ENCODE assay signal across 17 cellular contexts in genomic region chr9:114375386-114375785, GRCh38. TPM values are rescaled to one million over a fixed set of nuclear protein-coding genes. Genes with fewer than 3 reads are reported as not detected.
DNase-seq lines count a peak whose midpoint lies in the region; ATAC-seq and TF ChIP-seq lines count a peak whose summit lies in the region.
"Had no signal": no experiment of that assay in that cellular context is flagged by ENCODE, and none has a peak within 500 bp of the region (broad histone marks: within the 10 kb centered on the region; RNA-seq: fewer than 3 reads in every experiment).

No MANE protein-coding gene starts in this region.

- no peaks in the 10 kb centered on the region for H3K9me3 Mint-ChIP-seq in activated B cell treated with CpG ODN at 0.5 μM for 24 hours
- H3K9me3 Mint-ChIP-seq in immature natural killer cell, result no peaks in the 10 kb centered on the region
- no peaks in the 10 kb centered on the region for H3K9me3 Mint-ChIP-seq in H9
- H3K9me3 Mint-ChIP-seq: nephron progenitor cell had no signal

- no peak overlapping the region for H3K23ac ChIP-seq in H9 (ENCODE audit: insufficient read length, low read depth, low read length)

- H2BK120ac ChIP-seq in H9 (ENCODE audit: low read depth, low read length, poor library complexity, severe bottlenecking), result no peak overlapping the region

- no peak overlapping the region for H2BK5ac ChIP-seq in H9 (ENCODE audit: insufficient read length, low read length)

- H3K14ac ChIP-seq in H9 (ENCODE audit: insufficient read depth, low read length), result no peak overlapping the region

- DNase-seq in DND-41 (no peak), activated B cell treated with CpG ODN at 0.5 μM for 24 hours (no peak), immature natural killer cell (peak in 2 of 3 donors; percentile 58 to 63), GF-D8 (lab: John Stamatoyannopoulos, UW) (no peak), left cardiac atrium (no peak), SJCRH30 (no peak), H9 (no peak)
- DNase-seq: activated CD8-positive, alpha-beta memory T cell treated with anti-CD3 and anti-CD28 coated beads, Interleukin-2, amount 50 U/mL, for 4 hours; DMS 273 treated with DMSO at 0.1 percent for 48 hours; KG1; NCI-H1417 treated with DMSO at 0.1 percent for 48 hours; NCI-H226; nephron progenitor cell; SHP77 treated with DMSO at 0.1 percent for 48 hours had no signal

- peak overlapping the region; percentile 98 for H3K4me2 ChIP-seq in BLaER1
- no peak overlapping the region for H3K4me2 ChIP-seq in DND-41 (ENCODE audit: insufficient read depth, low read length)
- H3K4me2 ChIP-seq in H9 (ENCODE audit: insufficient read depth, insufficient read length, low read length), result no peak overlapping the region

- H3K79me1 ChIP-seq in H9 (ENCODE audit: insufficient read depth, low read depth, low read length, poor library complexity, severe bottlenecking), result no peaks in the 10 kb centered on the region

- no peak overlapping the region for H4K5ac ChIP-seq in H9 (ENCODE audit: insufficient read length, low read depth, low read length)

- TF ChIP-seq CTCF in DND-41 (IDR thresholded peaks at IDR 0.05; ENCODE audit: borderline replicate concordance, extremely low read depth, low read length, poor library complexity, severe bottlenecking), result no peak
- TF ChIP-seq CTCF in activated B cell treated with CpG ODN at 0.5 μM for 24 hours (IDR thresholded peaks at IDR 0.05), result no peak
- no peak for TF ChIP-seq CTCF in H9 (conservative IDR thresholded peaks at IDR 0.05)

- no peak overlapping the region for H3K4me3 Mint-ChIP-seq in activated B cell treated with CpG ODN at 0.5 μM for 24 hours
- H3K4me3 Mint-ChIP-seq in immature natural killer cell, result peak overlapping the region; percentile 68 to 75 (median 72)
- H3K4me3 Mint-ChIP-seq in H9, result no peak overlapping the region
- H3K4me3 Mint-ChIP-seq: nephron progenitor cell had no signal

- POLR2A ChIA-PET in activated B cell treated with CpG ODN at 0.5 μM for 24 hours (lab: Charles Lee), result interaction anchor here (1.1 to 15.2 kb wide), 3 partner anchors 12 to 965 kb away, joined by 4 to 913 read pairs (median 42); partner anchors contain the start of genes AKNA, C9orf43 and POLE3

- H3K27ac Mint-ChIP-seq in activated B cell treated with CpG ODN at 0.5 μM for 24 hours, result peak overlapping the region; percentile 98
- H3K27ac Mint-ChIP-seq in immature natural killer cell, result peak overlapping the region; percentile 90 to 97 (median 94)
- H3K27ac Mint-ChIP-seq in H9, result peak overlapping the region in 1 of 3 experiments; percentile 80; a peak in 2 of 7 replicates
- H3K27ac Mint-ChIP-seq: nephron progenitor cell had no signal

- no peak overlapping the region for H4K91ac ChIP-seq in H9 (ENCODE audit: insufficient read length, low read depth, low read length)

- H3K36me3 Mint-ChIP-seq in activated B cell treated with CpG ODN at 0.5 μM for 24 hours (ENCODE audit: low read depth), result peaks cover 86% of the 10 kb centered on the region
- peaks cover 43 to 74% (median 56%) of the 10 kb centered on the region in 3 donors for H3K36me3 Mint-ChIP-seq in immature natural killer cell
- peaks cover 25 to 31% (median 28%) of the 10 kb centered on the region in 3 experiments; a peak in 6 of 7 replicates for H3K36me3 Mint-ChIP-seq in H9 (ENCODE audit: insufficient read depth in 1 of 3, low read depth in 3 of 3)

- H2AFZ ChIP-seq in DND-41 (ENCODE audit: low read depth, low read length) (no peak overlapping the region), H9 (ENCODE audit: low read length) (no peak overlapping the region)

- no peaks in the 10 kb centered on the region for H3K23me2 ChIP-seq in H9 (ENCODE audit: insufficient read length, low read depth, low read length, poor library complexity, severe bottlenecking)

- H3K4ac ChIP-seq in H9 (ENCODE audit: low read depth, low read length), result no peak overlapping the region

- no peaks in the 10 kb centered on the region for H3K27me3 ChIP-seq in BLaER1
- H3K27me3 ChIP-seq in DND-41 (ENCODE audit: insufficient read depth, low read length, poor library complexity), result no peaks in the 10 kb centered on the region
- H3K27me3 ChIP-seq in SJCRH30, result no peaks in the 10 kb centered on the region
- no peaks in the 10 kb centered on the region for H3K27me3 ChIP-seq in H9 (ENCODE audit: insufficient read depth, low read length)
- H3K27me3 ChIP-seq: gastroesophageal sphincter had no signal

- no peaks in the 10 kb centered on the region for H3K9me3 ChIP-seq in BLaER1
- H3K9me3 ChIP-seq in DND-41 (ENCODE audit: insufficient read depth, low read length, severe bottlenecking), result no peaks in the 10 kb centered on the region
- H3K9me3 ChIP-seq in SJCRH30 (replicated peaks), result no peaks in the 10 kb centered on the region
- H3K9me3 ChIP-seq in H9 (ENCODE audit: control insufficient read depth, low read depth, low read length), result no peaks in the 10 kb centered on the region
- H3K9me3 ChIP-seq: gastroesophageal sphincter had no signal

- H3K9ac ChIP-seq in BLaER1 (peak overlapping the region; percentile 90; the same call in 1 of the 2 replicates), DND-41 (ENCODE audit: low read depth, low read length) (no peak overlapping the region), H9 (ENCODE audit: extremely low read depth, insufficient read length, low read length) (no peak overlapping the region)

- H3K79me2 ChIP-seq in DND-41 (ENCODE audit: insufficient read depth, low read length), result peaks cover 63% of the 10 kb centered on the region
- H3K79me2 ChIP-seq in H9 (ENCODE audit: insufficient read depth, low read length), result no peaks in the 10 kb centered on the region

- H2BK12ac ChIP-seq in H9 (ENCODE audit: insufficient read length, low read depth, low read length), result no peak overlapping the region

- no peak overlapping the region for H2AK5ac ChIP-seq in H9 (ENCODE audit: insufficient read length, low read length)

- H3T11ph ChIP-seq in H9 (ENCODE audit: low read length), result no peak overlapping the region

- H3K27ac ChIP-seq in BLaER1, result peak overlapping the region; percentile 100
- H3K27ac ChIP-seq in DND-41 (ENCODE audit: low read length), result peak overlapping the region; percentile 96
- no peak overlapping the region for H3K27ac ChIP-seq in SJCRH30
- no peak overlapping the region for H3K27ac ChIP-seq in H9 (ENCODE audit: insufficient read length, low read depth, low read length)
- H3K27ac ChIP-seq: gastroesophageal sphincter had no signal

- CTCF ChIA-PET in activated B cell treated with CpG ODN at 0.5 μM for 24 hours (lab: Charles Lee), result no interaction called here

- H2BK20ac ChIP-seq in H9 (ENCODE audit: low read depth, low read length, poor library complexity, severe bottlenecking), result no peak overlapping the region

- peaks cover 93% of the 10 kb centered on the region for H3K4me1 Mint-ChIP-seq in activated B cell treated with CpG ODN at 0.5 μM for 24 hours
- H3K4me1 Mint-ChIP-seq in immature natural killer cell, result peaks cover 94 to 95% of the 10 kb centered on the region in 2 donors
- H3K4me1 Mint-ChIP-seq in H9, result peaks cover 41 to 58% of the 10 kb centered on the region in 2 experiments

- H3K27me3 Mint-ChIP-seq in activated B cell treated with CpG ODN at 0.5 μM for 24 hours (no peaks in the 10 kb centered on the region), immature natural killer cell (ENCODE audit: low read depth in 3 of 3) (peaks cover 38 to 69% (median 65%) of the 10 kb centered on the region in 3 donors), H9 (ENCODE audit: low read depth) (no peaks in the 10 kb centered on the region)

- H4K20me1 ChIP-seq in BLaER1, result peaks cover 9% of the 10 kb centered on the region; the same call in 1 of the 2 replicates
- H4K20me1 ChIP-seq in DND-41 (ENCODE audit: insufficient read depth, low read length), result peaks cover 9% of the 10 kb centered on the region
- H4K20me1 ChIP-seq in H9 (ENCODE audit: control insufficient read depth, insufficient read depth, insufficient read length), result no peaks in the 10 kb centered on the region

- intact Hi-C loops in activated B cell treated with CpG ODN at 0.5 μM for 24 hours (cut with micrococcal nuclease) (no loop called here), left cardiac atrium (cut with DNase I) (no loop called here)

- no peak overlapping the region for H3K4me3 ChIP-seq in BLaER1
- no peak overlapping the region for H3K4me3 ChIP-seq in DND-41 (ENCODE audit: low read depth in 1 of 2, low read length in 2 of 2)
- no peak overlapping the region for H3K4me3 ChIP-seq in SJCRH30
- H3K4me3 ChIP-seq: gastroesophageal sphincter, lung had no signal

- peaks cover 92% of the 10 kb centered on the region for H3K4me1 ChIP-seq in BLaER1
- peaks cover 67% of the 10 kb centered on the region for H3K4me1 ChIP-seq in DND-41 (ENCODE audit: insufficient read depth, low read length)
- peaks cover 5% of the 10 kb centered on the region for H3K4me1 ChIP-seq in SJCRH30
- H3K4me1 ChIP-seq in H9 (ENCODE audit: insufficient read depth, low read length), result peaks cover 4% of the 10 kb centered on the region

- WGBS in H9 (ENCODE audit: extremely low coverage, insufficient read length, low lambda C conversion rate), result no CpG with 5 or more reads among the region's 7 CpGs

- no peak for ATAC-seq in DND-41 (ENCODE audit: insufficient read depth, low read depth)
- no peak for ATAC-seq in activated B cell treated with CpG ODN at 0.5 μM for 24 hours (ENCODE audit: low read depth)
- no peak for ATAC-seq in left cardiac atrium
- ATAC-seq: gastroesophageal sphincter had no signal

- H3K36me3 ChIP-seq in BLaER1 (peaks cover 67% of the 10 kb centered on the region), DND-41 (ENCODE audit: insufficient read depth, low read length) (peaks cover 81% of the 10 kb centered on the region), SJCRH30 (no peaks in the 10 kb centered on the region)

- no peak overlapping the region for H3K18ac ChIP-seq in H9 (ENCODE audit: insufficient read length, low read depth, low read length)

- H4K8ac ChIP-seq in H9 (replicated peaks; ENCODE audit: insufficient read length, low read depth, low read length), result no peak overlapping the region

- H2BK15ac ChIP-seq in H9 (ENCODE audit: low read depth, low read length), result no peak overlapping the region

- no peak overlapping the region for H3K56ac ChIP-seq in H9 (ENCODE audit: insufficient read length, low read depth, low read length)

RNA-seq across cellular contexts. Expression of gene AKNA, which starts 12.4 kb away (rescaled TPM):
- total RNA-seq in activated B cell treated with CpG ODN at 0.5 μM for 24 hours (283 and 322 TPM in 2 replicates), left cardiac atrium (10 to 100 TPM in 1 of 2 donors, 1 to 10 TPM in 1; 9.1 to 13.0 TPM), H9 (2021) (19.7 and 20.8 TPM in 2 replicates)
- polyA plus RNA-seq in immature natural killer cell, result 10 to 100 TPM in 2 of 3 donors, 1 to 10 TPM in 1; 4.0 to 56.3 (median 13.8) TPM
- 2.0 and 3.1 TPM in 2 replicates for total RNA-seq in SJCRH30 (2014; rRNA removed; shearing (Covaris generic))

RNA-seq across cellular contexts. Expression of gene ORM2, which starts 45.7 kb away (rescaled TPM):
- total RNA-seq in activated B cell treated with CpG ODN at 0.5 μM for 24 hours (not detected in 2 replicates), left cardiac atrium (1 to 10 TPM in 1 of 2 donors, not detected in 1; 1.6 TPM), H9 (2021) (1.2 and 1.4 TPM in 2 replicates)
- polyA plus RNA-seq in immature natural killer cell, result not detected
- total RNA-seq in SJCRH30 (2014; rRNA removed; shearing (Covaris generic)), result not detected in 2 replicates
- total RNA-seq: gastroesophageal sphincter had no signal

RNA-seq across cellular contexts. Expression of gene ORM1, which starts 52.5 kb away (rescaled TPM):
- total RNA-seq in activated B cell treated with CpG ODN at 0.5 μM for 24 hours, result not detected in 2 replicates
- polyA plus RNA-seq in immature natural killer cell, result not detected
- 1 to 10 TPM in 1 of 2 donors, under 1 TPM in 1; 0.71 to 4.8 TPM for total RNA-seq in left cardiac atrium
- total RNA-seq in SJCRH30 (2014; rRNA removed; shearing (Covaris generic)), result not detected in 2 replicates
- total RNA-seq in H9 (2021), result 4.0 and 4.4 TPM in 2 replicates

Comparison
In these comparisons a context has a peak if more than half of its experiments do, and no peak if none do; other contexts are left out.
1. H3K27ac ChIP-seq: peak in BLaER1 (single experiment) and DND-41 (single experiment); none in SJCRH30 (single experiment) and H9 (single experiment).
2. DNase-seq: peak in immature natural killer cell (2 of 3); none in DND-41 (single experiment), activated B cell treated with CpG ODN at 0.5 μM for 24 hours (single experiment), GF-D8 (single experiment), left cardiac atrium (single experiment), SJCRH30 (0 of 2) and H9 (single experiment).
3. H3K4me3 Mint-ChIP-seq: peak in immature natural killer cell (5 of 5); none in activated B cell treated with CpG ODN at 0.5 μM for 24 hours (single experiment) and H9 (0 of 2).
4. RNA of gene AKNA, which starts 12.4 kb away (total RNA-seq): 283 to 322 TPM in activated B cell treated with CpG ODN at 0.5 μM for 24 hours; 19.7 to 20.8 TPM in H9, 9.1 to 13.0 TPM in left cardiac atrium and 2.0 to 3.1 TPM in SJCRH30; every median in the first group is over 10 times any median in the second.